Comparison of ENCODE assay signal across 21 cellular contexts in the genomic region with DNA sequence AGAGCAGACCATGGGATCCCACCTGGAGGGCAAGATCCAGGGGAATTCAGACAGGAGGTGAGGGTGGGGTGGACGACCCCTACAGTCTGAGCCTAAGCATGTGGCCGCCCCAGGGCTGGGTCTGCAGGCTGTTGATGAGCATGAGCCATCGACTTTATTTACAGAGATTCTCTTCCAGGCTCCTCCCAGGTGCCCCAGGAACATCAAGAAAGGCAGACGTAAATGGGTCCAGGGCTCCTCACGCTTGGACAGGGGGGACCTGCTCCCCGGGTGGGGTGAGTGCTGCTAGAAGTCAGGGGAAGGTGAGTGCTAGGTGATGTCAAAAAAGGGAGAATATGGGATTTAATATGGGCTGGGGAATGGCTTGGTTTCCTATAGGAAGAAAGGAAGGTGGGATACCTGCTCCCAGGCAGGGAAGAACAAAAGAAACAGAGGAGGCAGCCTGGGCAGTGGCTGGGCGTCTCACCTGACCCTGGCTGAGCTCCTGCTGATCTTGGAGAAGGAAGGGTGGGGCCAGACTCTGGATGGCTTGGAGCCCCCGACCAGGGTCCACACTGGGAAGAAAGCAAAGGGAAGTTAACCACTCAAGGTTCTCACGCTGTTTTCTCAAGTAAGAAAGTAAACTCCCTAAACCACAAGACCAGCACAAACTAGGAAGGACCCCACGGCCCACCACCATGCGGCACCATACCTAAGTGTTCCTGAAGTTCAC.
"Had no signal": no experiment of that assay in that cellular context is flagged by ENCODE, and none has a peak within 500 bp of the region (broad histone marks: within the 10 kb centered on the region; RNA-seq: fewer than 3 reads in every experiment).

No MANE protein-coding gene starts in this region.

- H3K27ac ChIP-seq: body of pancreas, cardiac muscle cell, foreskin keratinocyte, left lung, parathyroid adenoma, right lobe of liver, tibial artery, vagina had no signal

- H2AFZ ChIP-seq: parathyroid adenoma had no signal

- H3K4me3 Mint-ChIP-seq: activated naive CD8-positive, alpha-beta T cell treated with anti-CD3 and anti-CD28 coated beads, Interleukin-2, amount 50 U/mL, for 24 hours; activated T-helper 1 cell treated with anti-CD3 and anti-CD28 coated beads, Interleukin-12 subunit alpha, Interleukin-12 subunit beta, Interleukin-2, Interleukin-4 antibody, amounts not matched to agents 30 ng/mL and 10 ng/mL and 1 ng/mL, durations not matched to agents 14 hours and 24 hours and 36 hours; nephron progenitor cell; T-helper 1 cell treated with Interleukin-12 subunit alpha and Interleukin-12 subunit beta and Interleukin-4 antibody, amounts not matched to agents 30 μg/mL and 1 μg/mL, for 36 hours; WTC11 had no signal

- H3K36me3 ChIP-seq: cardiac muscle cell, left lung, right lobe of liver, tibial artery, vagina had no signal

- DNase-seq: activated gamma-delta T cell; activated naive CD4-positive, alpha-beta T cell treated with anti-CD3 and anti-CD28 coated beads, Interleukin-2, amount 50 U/mL, for 16 hours; activated naive CD8-positive, alpha-beta T cell treated with anti-CD3 and anti-CD28 coated beads, Interleukin-2, amount 50 U/mL, for 24 hours; body of pancreas; dermis blood vessel endothelial cell; effector CD8-positive, alpha-beta T cell; foreskin keratinocyte; nephron progenitor cell; small intestine; stimulated activated CD4-positive, alpha-beta T cell treated with anti-CD3 and anti-CD28 coated beads, Interleukin-15, amount 100 ng/mL, for 24 hours; stimulated activated naive CD4-positive, alpha-beta T cell treated with Interleukin-2 at 50 U/mL for 16 hours; T1000 had no signal

- H3K79me2 ChIP-seq: parathyroid adenoma had no signal

- H3K9me3 Mint-ChIP-seq: activated naive CD8-positive, alpha-beta T cell treated with anti-CD3 and anti-CD28 coated beads, Interleukin-2, amount 50 U/mL, for 24 hours; activated T-helper 1 cell treated with anti-CD3 and anti-CD28 coated beads, Interleukin-12 subunit alpha, Interleukin-12 subunit beta, Interleukin-2, Interleukin-4 antibody, amounts not matched to agents 30 ng/mL and 10 ng/mL and 1 ng/mL, durations not matched to agents 14 hours and 24 hours and 36 hours; nephron progenitor cell; T-helper 1 cell treated with Interleukin-12 subunit alpha and Interleukin-12 subunit beta and Interleukin-4 antibody, amounts not matched to agents 30 μg/mL and 1 μg/mL, for 36 hours had no signal

- H3K9ac ChIP-seq: parathyroid adenoma had no signal

- H3K4me3 ChIP-seq: body of pancreas, cardiac muscle cell, left lung, right lobe of liver, tibial artery, vagina had no signal

- H3K4me1 Mint-ChIP-seq: WTC11 had no signal

- H3K27me3 ChIP-seq: body of pancreas, cardiac muscle cell, foreskin keratinocyte, right lobe of liver, vagina had no signal

- H3K9me3 ChIP-seq: body of pancreas, left lung, right lobe of liver, tibial artery, vagina had no signal

- ATAC-seq: body of pancreas, foreskin keratinocyte, left lung, WTC11 had no signal

- H3K27ac Mint-ChIP-seq: activated naive CD8-positive, alpha-beta T cell treated with anti-CD3 and anti-CD28 coated beads, Interleukin-2, amount 50 U/mL, for 24 hours; activated T-helper 1 cell treated with anti-CD3 and anti-CD28 coated beads, Interleukin-12 subunit alpha, Interleukin-12 subunit beta, Interleukin-2, Interleukin-4 antibody, amounts not matched to agents 30 ng/mL and 10 ng/mL and 1 ng/mL, durations not matched to agents 14 hours and 24 hours and 36 hours; T-helper 1 cell treated with Interleukin-12 subunit alpha and Interleukin-12 subunit beta and Interleukin-4 antibody, amounts not matched to agents 30 μg/mL and 1 μg/mL, for 36 hours; WTC11 had no signal

- H3K4me1 ChIP-seq: body of pancreas, left lung, parathyroid adenoma, right lobe of liver, tibial artery, vagina had no signal
